ENCODE assay signal across 11 cellular contexts in genomic region chr22:28976588-28976987, GRCh38.
DNase-seq lines count a peak whose midpoint lies in the region; ATAC-seq lines count a peak whose summit lies in the region.
"Had no signal": no experiment of that assay in that cellular context is flagged by ENCODE, and none has a peak within 500 bp of the region (broad histone marks: within the 10 kb centered on the region; RNA-seq: fewer than 3 reads in every experiment).

No MANE protein-coding gene starts in this region.

- peak overlapping the region; percentile 89 for H3K27ac ChIP-seq in subcutaneous abdominal adipose tissue (ENCODE audit: low read depth, low read length)
- H3K27ac ChIP-seq: C4-2B had no signal

- peaks cover 4 to 49% (median 33%) of the 10 kb centered on the region in 5 donors for H3K4me1 ChIP-seq in subcutaneous abdominal adipose tissue (ENCODE audit: control insufficient read depth in 5 of 5, insufficient read depth in 5 of 5, low read length in 5 of 5)

- no peaks in the 10 kb centered on the region for H3K27me3 ChIP-seq in subcutaneous abdominal adipose tissue (ENCODE audit: control insufficient read depth in 5 of 5, insufficient read depth in 4 of 5, low read length in 5 of 5)

- H3K4me1 Mint-ChIP-seq in activated T-cell treated with anti-CD3 and anti-CD28 coated beads, Interleukin-2, amount 50 U/mL, for 4 hours (ENCODE audit: low read depth): peaks cover 3% of the 10 kb centered on the region

- peaks cover 38% of the 10 kb centered on the region for H3K27me3 Mint-ChIP-seq in activated T-cell treated with anti-CD3 and anti-CD28 coated beads, Interleukin-2, amount 50 U/mL, for 4 hours (ENCODE audit: low read depth)

- ATAC-seq in activated T-cell treated with anti-CD3 and anti-CD28 coated beads, Interleukin-2, amount 50 U/mL, for 4 hours: peak; percentile 66 to 77
- no peak for ATAC-seq in HG02623 (IDR thresholded peaks at IDR 0.05; ENCODE audit: unreplicated experiment)

- no peaks in the 10 kb centered on the region for H3K9me3 ChIP-seq in subcutaneous abdominal adipose tissue (ENCODE audit: control insufficient read depth in 5 of 5, low read length in 5 of 5)

- no peaks in the 10 kb centered on the region for H3K36me3 ChIP-seq in subcutaneous abdominal adipose tissue (ENCODE audit: control insufficient read depth in 5 of 5, insufficient read depth in 5 of 5, low read length in 5 of 5)

- no peaks in the 10 kb centered on the region for H3K36me3 Mint-ChIP-seq in activated T-cell treated with anti-CD3 and anti-CD28 coated beads, Interleukin-2, amount 50 U/mL, for 4 hours (ENCODE audit: insufficient read depth)

- no peak overlapping the region for H3K4me3 ChIP-seq in subcutaneous abdominal adipose tissue (ENCODE audit: low read depth in 1 of 5, low read length in 5 of 5)

- H3K4me3 Mint-ChIP-seq in activated T-cell treated with anti-CD3 and anti-CD28 coated beads, Interleukin-2, amount 50 U/mL, for 4 hours: no peak overlapping the region

- no peaks in the 10 kb centered on the region for H3K9me3 Mint-ChIP-seq in activated T-cell treated with anti-CD3 and anti-CD28 coated beads, Interleukin-2, amount 50 U/mL, for 4 hours

- peak overlapping the region in 1 of 5 donors; percentile 57 for H3K9ac ChIP-seq in subcutaneous abdominal adipose tissue (ENCODE audit: low read length in 5 of 5)

- no peak for DNase-seq in activated T-cell treated with anti-CD3 and anti-CD28 coated beads, Interleukin-2, amount 50 U/mL, for 4 hours
- DNase-seq in activated T-cell treated with anti-CD3 and anti-CD28 coated beads, Interleukin-2, amount 50 U/mL, for 1 hour: no peak
- DNase-seq in SW480 (ENCODE audit: low spot score) (peak; percentile 72), foreskin melanocyte (peak; percentile 34), NCI-H2081 treated with DMSO at 0.1 percent for 48 hours (lab: John Stamatoyannopoulos, UW) (no peak), retina (no peak)
- DNase-seq: NCI-H1436 treated with DMSO at 0.1 percent for 48 hours, occipital lobe had no signal

Comparison
In these comparisons a context has a peak if more than half of its experiments do, and no peak if none do; other contexts are left out.
1. DNase-seq: peak in SW480 (single experiment) and foreskin melanocyte (single experiment); none in activated T-cell treated with anti-CD3 and anti-CD28 coated beads, Interleukin-2, amount 50 U/mL, for 4 hours (single experiment), activated T-cell treated with anti-CD3 and anti-CD28 coated beads, Interleukin-2, amount 50 U/mL, for 1 hour (single experiment), NCI-H2081 treated with DMSO at 0.1 percent for 48 hours (single experiment) and retina (single experiment).